Comparison of ENCODE assay signal across 19 cellular contexts in genomic region chr3:17187589-17188184, GRCh38.
DNase-seq lines count a peak whose midpoint lies in the region; ATAC-seq and TF ChIP-seq lines count a peak whose summit lies in the region.
"Had no signal": no experiment of that assay in that cellular context is flagged by ENCODE, and none has a peak within 500 bp of the region (broad histone marks: within the 10 kb centered on the region; RNA-seq: fewer than 3 reads in every experiment).

No MANE protein-coding gene starts in this region.

- H3K36me3 Mint-ChIP-seq in glutamatergic neuron (ENCODE audit: unreplicated experiment), result no peaks in the 10 kb centered on the region
- no peaks in the 10 kb centered on the region for H3K36me3 Mint-ChIP-seq in nephron progenitor cell (ENCODE audit: low read depth)

- H3K27ac ChIP-seq in cardiac muscle cell (peak overlapping the region; percentile 22), right atrium auricular region (peak overlapping the region in 1 of 2 donors; percentile 64)
- H3K27ac ChIP-seq: BLaER1 had no signal

- H3K36me3 ChIP-seq in cardiac muscle cell, result no peaks in the 10 kb centered on the region
- H3K36me3 ChIP-seq in right atrium auricular region, result no peaks in the 10 kb centered on the region
- no peaks in the 10 kb centered on the region for H3K36me3 ChIP-seq in NT2/D1 (ENCODE audit: insufficient read depth, insufficient read length, low read length)

- peak overlapping the region; percentile 28 for H3K27ac Mint-ChIP-seq in glutamatergic neuron (ENCODE audit: unreplicated experiment)
- no peak overlapping the region for H3K27ac Mint-ChIP-seq in nephron progenitor cell

- no peak overlapping the region for H3K4me3 ChIP-seq in cardiac muscle cell
- H3K4me3 ChIP-seq in right atrium auricular region, result no peak overlapping the region
- H3K4me3 ChIP-seq in NT2/D1 (ENCODE audit: insufficient read length, low read depth), result no peak overlapping the region
- H3K4me3 ChIP-seq: BLaER1, GM12878 had no signal

- H3K9me3 Mint-ChIP-seq in glutamatergic neuron (ENCODE audit: unreplicated experiment), result no peaks in the 10 kb centered on the region
- no peaks in the 10 kb centered on the region for H3K9me3 Mint-ChIP-seq in nephron progenitor cell
- H3K9me3 Mint-ChIP-seq: CD8-positive, alpha-beta memory T cell had no signal

- H3K4me1 Mint-ChIP-seq in glutamatergic neuron (ENCODE audit: low read depth, unreplicated experiment) (peaks cover 12% of the 10 kb centered on the region), nephron progenitor cell (no peaks in the 10 kb centered on the region)

- H3K4me3 Mint-ChIP-seq in glutamatergic neuron (ENCODE audit: unreplicated experiment) (no peak overlapping the region), nephron progenitor cell (no peak overlapping the region)
- H3K4me3 Mint-ChIP-seq: CD8-positive, alpha-beta memory T cell had no signal

- H3K9me3 ChIP-seq in cardiac muscle cell (ENCODE audit: low read depth), result no peaks in the 10 kb centered on the region
- no peaks in the 10 kb centered on the region for H3K9me3 ChIP-seq in right atrium auricular region
- no peaks in the 10 kb centered on the region for H3K9me3 ChIP-seq in NT2/D1 (ENCODE audit: insufficient read depth, low read length)
- H3K9me3 ChIP-seq: BLaER1 had no signal

- peak in 1 of 2 donors; percentile 62 for DNase-seq in cardiac muscle cell (ENCODE audit: low read depth in 1 of 2, low spot score in 1 of 2)
- no peak for DNase-seq in right atrium auricular region (ENCODE audit: low spot score)
- peak; percentile 27 for DNase-seq in NT2/D1 (ENCODE audit: low read depth, low spot score)
- no peak for DNase-seq in glutamatergic neuron
- DNase-seq in activated effector memory CD4-positive, alpha-beta T cell treated with Interleukin-2 at 50 U/mL for 16 hours, result no peak
- no peak for DNase-seq in NCI-H524 (lab: John Stamatoyannopoulos, UW)
- DNase-seq in nephron progenitor cell, result no peak
- DNase-seq: CD8-positive, alpha-beta memory T cell; GDM1; NCI-H1417 treated with DMSO at 0.1 percent for 48 hours; NCI-H2029 treated with DMSO at 0.1 percent for 48 hours; NCI-H2171 treated with DMSO at 0.1 percent for 48 hours; NCI-H446 treated with DMSO at 0.1 percent for 48 hours; NCI-H774; SHP77 treated with DMSO at 0.1 percent for 48 hours had no signal

- H3K4me1 ChIP-seq in cardiac muscle cell (ENCODE audit: low read depth) (peaks cover 25% of the 10 kb centered on the region), right atrium auricular region (peaks cover 0 to 22% of the 10 kb centered on the region in 2 donors), NT2/D1 (ENCODE audit: insufficient read depth, insufficient read length) (peaks cover 3% of the 10 kb centered on the region)

- TF ChIP-seq CTCF in cardiac muscle cell (IDR thresholded peaks at IDR 0.05; ENCODE audit: low read depth, low read length) (no peak), right atrium auricular region (IDR thresholded peaks at IDR 0.05) (no peak), glutamatergic neuron (IDR thresholded peaks at IDR 0.05; ENCODE audit: partially characterized antibody, unreplicated experiment) (no peak), nephron progenitor cell (IDR thresholded peaks at IDR 0.05) (no peak)

- no peak for ATAC-seq in HG03520 (IDR thresholded peaks at IDR 0.05; ENCODE audit: unreplicated experiment)
- ATAC-seq: GM12878, SK-N-SH treated with all-trans-retinoic acid at 6 μM for 48 hours had no signal

- H3K9ac ChIP-seq in NT2/D1 (ENCODE audit: insufficient read length, low read depth), result no peak overlapping the region
- H3K9ac ChIP-seq: BLaER1 had no signal

- H3K27me3 ChIP-seq in cardiac muscle cell (no peaks in the 10 kb centered on the region), right atrium auricular region (no peaks in the 10 kb centered on the region), NT2/D1 (ENCODE audit: insufficient read depth, insufficient read length) (no peaks in the 10 kb centered on the region)
- H3K27me3 ChIP-seq: BLaER1 had no signal

- H3K27me3 Mint-ChIP-seq in glutamatergic neuron (ENCODE audit: unreplicated experiment), result peaks cover 2% of the 10 kb centered on the region
- H3K27me3 Mint-ChIP-seq in nephron progenitor cell (ENCODE audit: low read depth, poor library complexity), result peaks cover 4% of the 10 kb centered on the region
- H3K27me3 Mint-ChIP-seq: CD8-positive, alpha-beta memory T cell had no signal
